Comparison of ENCODE assay signal across 10 cellular contexts in the genomic region with DNA sequence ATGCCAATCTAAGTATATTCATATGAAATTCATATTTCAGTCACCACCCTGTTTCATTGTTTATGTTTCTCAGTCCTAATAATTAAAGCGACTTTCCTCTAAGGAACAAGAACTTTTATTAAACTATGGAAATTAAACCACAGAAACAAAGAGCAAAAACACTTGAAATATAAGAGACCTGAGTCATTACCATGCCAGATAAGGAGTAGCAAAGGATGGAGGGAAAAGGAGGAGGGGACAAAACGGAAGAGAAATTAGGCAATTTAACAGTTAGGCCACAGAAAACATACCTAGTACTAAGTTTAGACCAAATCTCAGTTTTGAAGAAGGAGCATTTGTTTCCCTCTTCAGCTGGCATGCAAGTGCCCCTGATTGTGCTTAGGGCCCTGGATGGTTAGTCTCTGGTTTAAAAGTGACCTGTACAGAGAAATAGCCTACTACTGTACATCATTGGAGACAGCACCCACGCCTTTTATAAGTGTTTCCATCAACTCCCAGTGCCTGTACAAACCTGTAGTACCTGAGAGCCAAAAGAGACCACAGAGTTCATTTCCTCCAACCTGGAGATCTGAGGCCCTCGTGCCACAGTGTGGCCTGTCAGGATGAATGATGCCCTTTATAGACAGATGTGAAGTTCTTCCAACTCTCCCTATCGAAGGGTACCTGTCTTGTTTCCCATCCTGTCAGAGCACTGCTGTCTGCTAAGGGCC.
DNase-seq lines count a peak whose midpoint lies in the region; ATAC-seq and TF ChIP-seq lines count a peak whose summit lies in the region.
"Had no signal": no experiment of that assay in that cellular context is flagged by ENCODE, and none has a peak within 500 bp of the region (broad histone marks: within the 10 kb centered on the region; RNA-seq: fewer than 3 reads in every experiment).

No MANE protein-coding gene starts in this region.

- peak overlapping the region; percentile 72 for H2AK5ac ChIP-seq in mesenchymal stem cell (ENCODE audit: low read length, severe bottlenecking)

- H3K23ac ChIP-seq in mesenchymal stem cell (ENCODE audit: low read length in 2 of 2) = no peak overlapping the region

- peaks cover 65% of the 10 kb centered on the region for H3K36me3 Mint-ChIP-seq in Caco-2 (ENCODE audit: insufficient read depth, unreplicated experiment)
- no peaks in the 10 kb centered on the region for H3K36me3 Mint-ChIP-seq in activated CD8-positive, alpha-beta T cell treated with anti-CD3 and anti-CD28 coated beads for 36 hours (ENCODE audit: low read depth)
- H3K36me3 Mint-ChIP-seq: memory B cell had no signal

- no peak overlapping the region for H2AFZ ChIP-seq in mesenchymal stem cell (ENCODE audit: low read depth, low read length)

- BruUV-seq in Caco-2 (replicated peaks; lab: Mats Ljungman, UMichigan) = no TSS peak

- H3K4me3 ChIP-seq in Caco-2 (ENCODE audit: low read depth, low read length) (no peak overlapping the region), mesenchymal stem cell (ENCODE audit: insufficient read depth in 1 of 2, low read depth in 1 of 2, low read length in 2 of 2) (no peak overlapping the region)

- peak overlapping the region; percentile 81 for H4K8ac ChIP-seq in mesenchymal stem cell (ENCODE audit: low read length)

- H3K27ac ChIP-seq in mesenchymal stem cell (ENCODE audit: low read length, poor library complexity, severe bottlenecking) = peak overlapping the region; percentile 21

- intact Hi-C loops in Caco-2 (cut with micrococcal nuclease; ENCODE audit: unreplicated experiment) = no loop called here
- intact Hi-C loops in activated CD8-positive, alpha-beta T cell treated with anti-CD3 and anti-CD28 coated beads for 36 hours (cut with micrococcal nuclease) = no loop called here

- no peak overlapping the region for H3K4ac ChIP-seq in mesenchymal stem cell (ENCODE audit: low read depth in 1 of 2, low read length in 2 of 2)

- H3K18ac ChIP-seq in mesenchymal stem cell (ENCODE audit: low read depth in 1 of 2, low read length in 2 of 2) = peak overlapping the region; percentile 22 to 63

- H2BK15ac ChIP-seq in mesenchymal stem cell (ENCODE audit: low read depth, poor library complexity, severe bottlenecking) = peak overlapping the region; percentile 57

- peak overlapping the region; percentile 57 for H3K27ac Mint-ChIP-seq in Caco-2 (ENCODE audit: unreplicated experiment)
- peak overlapping the region; percentile 39 for H3K27ac Mint-ChIP-seq in activated CD8-positive, alpha-beta T cell treated with anti-CD3 and anti-CD28 coated beads for 36 hours
- H3K27ac Mint-ChIP-seq: memory B cell had no signal

- no peaks in the 10 kb centered on the region for H3K9me3 Mint-ChIP-seq in Caco-2 (ENCODE audit: unreplicated experiment)
- no peaks in the 10 kb centered on the region for H3K9me3 Mint-ChIP-seq in activated CD8-positive, alpha-beta T cell treated with anti-CD3 and anti-CD28 coated beads for 36 hours
- H3K9me3 Mint-ChIP-seq: memory B cell had no signal

- peak overlapping the region; percentile 6 for H3K9ac ChIP-seq in mesenchymal stem cell (ENCODE audit: low read length)

- H2BK12ac ChIP-seq in mesenchymal stem cell (ENCODE audit: low read length in 2 of 2) = peak overlapping the region; percentile 38 to 40

- H3K36me3 ChIP-seq in Caco-2 (ENCODE audit: control insufficient read depth, insufficient read depth, low read length) = 0 out of 2 replicates have a peak, but pooled peaks cover 3% of the 10 kb centered on the region
- H3K36me3 ChIP-seq in mesenchymal stem cell (ENCODE audit: control insufficient read depth in 1 of 2, insufficient read depth in 2 of 2, low read depth in 1 of 2, low read length in 2 of 2) = peaks cover 0 to 3% of the 10 kb centered on the region in 2 experiments

- H2BK5ac ChIP-seq in mesenchymal stem cell (ENCODE audit: low read depth, low read length, poor library complexity, severe bottlenecking) = no peak overlapping the region

- CTCF ChIA-PET in Caco-2 (lab: Charles Lee) = no interaction called here
- CTCF ChIA-PET in activated CD8-positive, alpha-beta T cell treated with anti-CD3 and anti-CD28 coated beads for 36 hours (lab: Charles Lee) = no interaction called here

- TF ChIP-seq CTCF in Caco-2 (IDR thresholded peaks at IDR 0.05; ENCODE audit: insufficient read depth in 1 of 2, low read depth in 1 of 2, low read length in 1 of 2, severe bottlenecking in 1 of 2, unreplicated experiment in 1 of 2) (no peak), GM20000 (IDR thresholded peaks at IDR 0.05; ENCODE audit: extremely low read depth, missing control alignments) (no peak)
- TF ChIP-seq CTCF in activated CD8-positive, alpha-beta T cell treated with anti-CD3 and anti-CD28 coated beads for 36 hours (IDR thresholded peaks at IDR 0.05) = no peak

- POLR2A ChIA-PET in Caco-2 (lab: Charles Lee) = interaction anchor here (0.5 kb wide), 1 partner anchor 143 kb away, joined by 3 read pairs; no protein-coding TSS in a partner anchor
- POLR2A ChIA-PET in activated CD8-positive, alpha-beta T cell treated with anti-CD3 and anti-CD28 coated beads for 36 hours (lab: Charles Lee) = no interaction called here

- ATAC-seq in HG03025 (IDR thresholded peaks at IDR 0.05; ENCODE audit: low FRiP score, unreplicated experiment) (peak; percentile 41), HG03095 (IDR thresholded peaks at IDR 0.05; ENCODE audit: unreplicated experiment) (no peak)
- ATAC-seq in activated CD8-positive, alpha-beta T cell treated with anti-CD3 and anti-CD28 coated beads for 36 hours = no peak

- H3K4me1 ChIP-seq in Caco-2 = peaks cover 60% of the 10 kb centered on the region
- H3K4me1 ChIP-seq in mesenchymal stem cell (ENCODE audit: control insufficient read depth, insufficient read depth, low read depth, low read length) = peaks cover 22% of the 10 kb centered on the region

- peak overlapping the region; percentile 78 for H4K91ac ChIP-seq in mesenchymal stem cell (ENCODE audit: low read length)

- H3K79me1 ChIP-seq in mesenchymal stem cell (replicated peaks; ENCODE audit: low read length, poor library complexity, severe bottlenecking) = peaks cover 14% of the 10 kb centered on the region

- H3K4me1 Mint-ChIP-seq in Caco-2 (ENCODE audit: low read depth, unreplicated experiment) = peaks cover 62% of the 10 kb centered on the region
- peaks cover 27% of the 10 kb centered on the region for H3K4me1 Mint-ChIP-seq in activated CD8-positive, alpha-beta T cell treated with anti-CD3 and anti-CD28 coated beads for 36 hours (ENCODE audit: low read depth)

- H3K9me3 ChIP-seq in Caco-2 (no peaks in the 10 kb centered on the region), mesenchymal stem cell (ENCODE audit: control insufficient read depth, low read length) (no peaks in the 10 kb centered on the region)

- peak overlapping the region; percentile 6 for H2BK120ac ChIP-seq in mesenchymal stem cell (ENCODE audit: low read depth, low read length)

- H3K27me3 Mint-ChIP-seq in Caco-2 (ENCODE audit: insufficient read depth, unreplicated experiment) = no peaks in the 10 kb centered on the region
- H3K27me3 Mint-ChIP-seq in activated CD8-positive, alpha-beta T cell treated with anti-CD3 and anti-CD28 coated beads for 36 hours = no peaks in the 10 kb centered on the region
- H3K27me3 Mint-ChIP-seq: memory B cell had no signal

- H3K27me3 ChIP-seq in Caco-2 (replicated peaks; ENCODE audit: control insufficient read depth, insufficient read depth, low read length) (no peaks in the 10 kb centered on the region), mesenchymal stem cell (ENCODE audit: control insufficient read depth in 1 of 2, insufficient read depth in 1 of 2, low read length in 2 of 2) (no peaks in the 10 kb centered on the region)

- H3K4me2 ChIP-seq in mesenchymal stem cell (ENCODE audit: low read length, poor library complexity, severe bottlenecking) = no peak overlapping the region

- DNase-seq in Caco-2 = no peak
- no peak for DNase-seq in activated CD8-positive, alpha-beta T cell treated with anti-CD3 and anti-CD28 coated beads for 36 hours
- peak; percentile 83 for DNase-seq in mesenchymal stem cell
- no peak for DNase-seq in effector CD8-positive, alpha-beta T cell (lab: John Stamatoyannopoulos, UW)
- DNase-seq in GM20000 (ENCODE audit: low spot score) = no peak
- DNase-seq in NCI-H128 (lab: John Stamatoyannopoulos, UW; ENCODE audit: unreplicated experiment) = no peak
- DNase-seq: cerebellar nuclear complex had no signal

- H3K14ac ChIP-seq in mesenchymal stem cell (ENCODE audit: low read length in 2 of 2) = no peak overlapping the region

- 43% methylated on average over 5 of the region's 5 CpGs for WGBS in mesenchymal stem cell

- H3K4me3 Mint-ChIP-seq in Caco-2 (ENCODE audit: unreplicated experiment) = no peak overlapping the region
- H3K4me3 Mint-ChIP-seq in activated CD8-positive, alpha-beta T cell treated with anti-CD3 and anti-CD28 coated beads for 36 hours = no peak overlapping the region
